26 cellular contexts compared by ENCODE assay signal in genomic region chr12:52341066-52341580, GRCh38. TPM values are rescaled to one million over a fixed set of nuclear protein-coding genes. Genes with fewer than 3 reads are reported as not detected.
A peak's percentile ranks its signal among the peaks of the same experiment; 100 is the strongest.
DNase-seq lines count a peak whose midpoint lies in the region; FAIRE-seq and TF ChIP-seq lines count a peak whose summit lies in the region.
"Had no signal": no experiment of that assay in that cellular context is flagged by ENCODE, and none has a peak within 500 bp of the region (broad histone marks: within the 10 kb centered on the region; RNA-seq: fewer than 3 reads in every experiment).

No MANE protein-coding gene starts in this region.

- H3K4me3 Mint-ChIP-seq in activated naive CD4-positive, alpha-beta T cell treated with anti-CD3 and anti-CD28 coated beads, Interleukin-2, amount 10 ng/mL, durations not matched to agents 7 days and 5 days: no peak overlapping the region
- H3K4me3 Mint-ChIP-seq: CD14-positive monocyte; CD4-positive, alpha-beta T cell; CD8-positive, alpha-beta memory T cell; H9; HFFc6 had no signal

- H2BK5ac ChIP-seq in H1 (ENCODE audit: low read depth, low read length): no peak overlapping the region

- H3K23ac ChIP-seq in H1 (ENCODE audit: insufficient read length): no peak overlapping the region

- H3K4ac ChIP-seq in H1 (replicated peaks; ENCODE audit: insufficient read length, low read depth, low read length): no peak overlapping the region

- H3K79me1 ChIP-seq in H1 (ENCODE audit: low read depth, low read length): no peaks in the 10 kb centered on the region

- H3K4me3 ChIP-seq in H1 (ENCODE audit: extremely low read depth in 1 of 4, insufficient read depth in 2 of 4, low read depth in 3 of 4, low read length in 4 of 4): no peak overlapping the region
- no peak overlapping the region for H3K4me3 ChIP-seq in spleen
- H3K4me3 ChIP-seq: A549; BLaER1 treated with 17β-estradiol and CSF1 and Interleukin-3, amounts not matched to agents 10 nM and 100 nM; GM12878; GM23248 had no signal

- H4K91ac ChIP-seq in H1 (replicated peaks; ENCODE audit: insufficient read length, low read length): no peak overlapping the region

- no peak overlapping the region for H2BK15ac ChIP-seq in H1 (ENCODE audit: low read length)

- H2BK120ac ChIP-seq in H1 (replicated peaks; ENCODE audit: low read depth, low read length): no peak overlapping the region

- peaks cover 3% of the 10 kb centered on the region for H3K4me1 Mint-ChIP-seq in activated naive CD4-positive, alpha-beta T cell treated with anti-CD3 and anti-CD28 coated beads, Interleukin-2, amount 10 ng/mL, durations not matched to agents 7 days and 5 days
- H3K4me1 Mint-ChIP-seq: CD14-positive monocyte; CD8-positive, alpha-beta memory T cell; H9 had no signal

- H3K36me3 Mint-ChIP-seq in activated naive CD4-positive, alpha-beta T cell treated with anti-CD3 and anti-CD28 coated beads, Interleukin-2, amount 10 ng/mL, durations not matched to agents 7 days and 5 days: no peaks in the 10 kb centered on the region
- H3K36me3 Mint-ChIP-seq: CD14-positive monocyte; CD8-positive, alpha-beta memory T cell had no signal

- no peak overlapping the region for H3K14ac ChIP-seq in H1 (ENCODE audit: insufficient read length)

- H3K27me3 ChIP-seq in H1 (replicated peaks in 1 of 4; ENCODE audit: control insufficient read depth in 3 of 4, extremely low read depth in 1 of 4, insufficient read depth in 3 of 4, low read length in 3 of 4) (no peaks in the 10 kb centered on the region), spleen (replicated peaks in 1 of 7) (peaks cover 0 to 15% (median 0%) of the 10 kb centered on the region in 7 donors)
- H3K27me3 ChIP-seq: BLaER1 treated with 17β-estradiol and CSF1 and Interleukin-3, amounts not matched to agents 10 nM and 100 nM had no signal

- intact Hi-C loops in spleen (cut with DNase I; ENCODE audit: low total_unique reads): no loop called here

- H2BK20ac ChIP-seq in H1 (ENCODE audit: low read length): no peak overlapping the region

- H3K9me3 ChIP-seq in H1 (ENCODE audit: insufficient read depth in 2 of 2, low read depth in 1 of 2, low read length in 1 of 2): no peaks in the 10 kb centered on the region
- H3K9me3 ChIP-seq in spleen: peaks cover 0 to 25% (median 12%) of the 10 kb centered on the region in 8 donors
- H3K9me3 ChIP-seq: BE2C had no signal

- H2AK5ac ChIP-seq in H1 (ENCODE audit: low read depth, low read length): no peak overlapping the region

- H3K27ac ChIP-seq in H1 (ENCODE audit: low read depth, low read length): no peak overlapping the region; the same call in 1 of the 2 replicates
- H3K27ac ChIP-seq in spleen: no peak overlapping the region
- H3K27ac ChIP-seq: A549; BLaER1 treated with 17β-estradiol and CSF1 and Interleukin-3, amounts not matched to agents 10 nM and 100 nM; GM23248 had no signal

- peaks cover 37% of the 10 kb centered on the region for H3K27me3 Mint-ChIP-seq in activated naive CD4-positive, alpha-beta T cell treated with anti-CD3 and anti-CD28 coated beads, Interleukin-2, amount 10 ng/mL, durations not matched to agents 7 days and 5 days

- no peak for TF ChIP-seq EP300 in H1 (IDR thresholded peaks at IDR 0.05; ENCODE audit: borderline replicate concordance in 1 of 2, low read depth in 2 of 2, low read length in 2 of 2)

- 91% methylated on average over 14 of the region's 14 CpGs; no CpG with 5 or more reads in 1 of the 2 experiments for WGBS in H1 (ENCODE audit: extremely low coverage in 1 of 2, insufficient coverage in 1 of 2, insufficient read length in 1 of 2, insufficient replicate concordance in 2 of 2, low coverage in 1 of 2, low lambda C conversion rate in 2 of 2, missing lambda C conversion rate in 1 of 2), 2 experiments
- 85 to 91% (median 91%) methylated on average over 13 to 14 of the region's 14 CpGs for WGBS in spleen, 5 donors

- DNase-seq in activated naive CD4-positive, alpha-beta T cell treated with anti-CD3 and anti-CD28 coated beads, Interleukin-2, amount 10 ng/mL, durations not matched to agents 7 days and 5 days: peak; percentile 7
- no peak for DNase-seq in activated naive CD4-positive, alpha-beta T cell treated with Interleukin-2 at 50 U/mL for 16 hours
- DNase-seq in H1 (ENCODE audit: low read depth in 1 of 2, low spot score in 2 of 2): no peak
- DNase-seq in spleen: peak; percentile 55
- no peak for DNase-seq in HCEC 1CT
- no peak for DNase-seq in NCI-H1694 (lab: John Stamatoyannopoulos, UW)
- DNase-seq: 8988T; ACHN; AML-193; BE2C; CD4-positive, alpha-beta T cell; DMS 273 treated with DMSO at 0.1 percent for 48 hours; DMS79; EL; GDM1; GM23248; H9; HFFc6 had no signal

- H3K23me2 ChIP-seq in H1 (ENCODE audit: low read depth, low read length): no peaks in the 10 kb centered on the region

- H4K20me1 ChIP-seq in H1 (replicated peaks in 1 of 2; ENCODE audit: control insufficient read depth in 1 of 2, insufficient read depth in 2 of 2, low read length in 2 of 2): no peaks in the 10 kb centered on the region
- H4K20me1 ChIP-seq: BLaER1 treated with 17β-estradiol and CSF1 and Interleukin-3, amounts not matched to agents 10 nM and 100 nM had no signal

- no peak overlapping the region for H3K56ac ChIP-seq in H1 (replicated peaks; ENCODE audit: insufficient read length, low read depth, low read length)

- POLR2A ChIA-PET in H1 (lab: Charles Lee; ENCODE audit: partially characterized antibody): no interaction called here

- TF ChIP-seq RAD21 in H1 (IDR thresholded peaks at IDR 0.05 in 1 of 2, conservative IDR thresholded peaks at IDR 0.05 in 1 of 2; ENCODE audit: low read depth in 2 of 2, low read length in 2 of 2): no peak

- TF ChIP-seq CTCF in H1 (IDR thresholded peaks at IDR 0.05; ENCODE audit: control extremely low read depth in 1 of 3, insufficient read depth in 1 of 3, low read depth in 1 of 3, low read length in 3 of 3) (no peak), spleen (IDR thresholded peaks at IDR 0.05 in 8 of 11, conservative IDR thresholded peaks at IDR 0.05 in 3 of 11) (no peak)

- no peaks in the 10 kb centered on the region for H3K9me3 Mint-ChIP-seq in activated naive CD4-positive, alpha-beta T cell treated with anti-CD3 and anti-CD28 coated beads, Interleukin-2, amount 10 ng/mL, durations not matched to agents 7 days and 5 days
- H3K9me3 Mint-ChIP-seq: CD4-positive, alpha-beta T cell had no signal

- H4K8ac ChIP-seq in H1 (ENCODE audit: extremely low read depth, insufficient read depth, low read length): peak overlapping the region; percentile 43; the same call in 1 of the 2 replicates

- H3K36me3 ChIP-seq in H1 (ENCODE audit: control insufficient read depth in 2 of 4, insufficient read depth in 4 of 4, low read length in 3 of 4) (no peaks in the 10 kb centered on the region), spleen (no peaks in the 10 kb centered on the region)
- H3K36me3 ChIP-seq: BE2C; BLaER1 treated with 17β-estradiol and CSF1 and Interleukin-3, amounts not matched to agents 10 nM and 100 nM had no signal

- TF ChIP-seq POLR2A in H1 (IDR thresholded peaks at IDR 0.05; ENCODE audit: control extremely low read depth in 1 of 2, low read depth in 2 of 2, low read length in 2 of 2) (no peak), spleen (IDR thresholded peaks at IDR 0.05) (no peak)

- no peak overlapping the region for H3K9ac ChIP-seq in H1 (replicated peaks in 1 of 4; ENCODE audit: extremely low read depth in 1 of 4, low read depth in 3 of 4, low read length in 3 of 4)
- H3K9ac ChIP-seq: BLaER1 treated with 17β-estradiol and CSF1 and Interleukin-3, amounts not matched to agents 10 nM and 100 nM; GM23248 had no signal

- no peak overlapping the region for H4K5ac ChIP-seq in H1 (ENCODE audit: insufficient read length, low read depth, low read length)

- H2AFZ ChIP-seq in H1 (ENCODE audit: low read length): no peak overlapping the region
- H2AFZ ChIP-seq: GM23248 had no signal

- no peak overlapping the region for H2BK12ac ChIP-seq in H1 (ENCODE audit: low read depth, low read length)

- CTCF ChIA-PET in activated naive CD4-positive, alpha-beta T cell treated with anti-CD3 and anti-CD28 coated beads, Interleukin-2, amount 10 ng/mL, durations not matched to agents 7 days and 5 days (lab: Charles Lee): no interaction called here
- CTCF ChIA-PET in H1 (lab: Charles Lee; ENCODE audit: partially characterized antibody): interaction anchor here (0.6 to 10.9 kb wide), 4 partner anchors 13 to 29 kb away, joined by 3 to 126 read pairs (median 12); no protein-coding TSS in a partner anchor

- H3K18ac ChIP-seq in H1 (ENCODE audit: extremely low read depth, low read length): no peak overlapping the region; the same call in 1 of the 2 replicates

- H3K79me2 ChIP-seq in H1 (ENCODE audit: control insufficient read depth in 1 of 2, insufficient read depth in 2 of 2, low read length in 2 of 2): no peaks in the 10 kb centered on the region

- H3K4me2 ChIP-seq in H1 (ENCODE audit: insufficient read depth in 1 of 2, low read depth in 2 of 2, low read length in 2 of 2): no peak overlapping the region
- H3K4me2 ChIP-seq: A549; BLaER1 treated with 17β-estradiol and CSF1 and Interleukin-3, amounts not matched to agents 10 nM and 100 nM had no signal

- H3K4me1 ChIP-seq in H1 (replicated peaks in 1 of 4; ENCODE audit: control insufficient read depth in 3 of 4, insufficient read depth in 4 of 4, low read length in 3 of 4) (no peaks in the 10 kb centered on the region), spleen (no peaks in the 10 kb centered on the region)
- H3K4me1 ChIP-seq: BE2C had no signal

- no peak overlapping the region for H3K27ac Mint-ChIP-seq in activated naive CD4-positive, alpha-beta T cell treated with anti-CD3 and anti-CD28 coated beads, Interleukin-2, amount 10 ng/mL, durations not matched to agents 7 days and 5 days
- H3K27ac Mint-ChIP-seq: CD14-positive monocyte; CD4-positive, alpha-beta T cell; CD8-positive, alpha-beta memory T cell; H9; HFFc6 had no signal

- FAIRE-seq in H1 (lab: Jason Lieb, UNC): no peak
- FAIRE-seq: A549, D721Med, GM12878, GM19239 had no signal

RNA-seq across cellular contexts. Expression of gene KRT83, which starts 19.9 kb away (rescaled TPM):
- total RNA-seq in H1 (2021; fragmentation: NEBNext Ultra II Directional; extraction: Animal tissue kit (Norgen Biotek cat#: 25700)): not detected in 2 replicates
- not detected in 2 replicates for polyA plus RNA-seq in H1 (2011; rRNA removed)
- polyA plus RNA-seq in H1 (2011; cell fraction: cytosol; rRNA removed): not detected
- polyA plus RNA-seq in H1 (2011; cell fraction: nucleus; rRNA removed): not detected
- not detected in 4 replicates for polyA plus RNA-seq in H1 (2012, experiment 1 of 2)
- polyA plus RNA-seq in H1 (2012, experiment 2 of 2): not detected
- not detected for polyA plus RNA-seq in H1 (2013, experiment 1 of 2)
- not detected for polyA plus RNA-seq in H1 (2013, experiment 2 of 2)
- polyA minus RNA-seq in H1 (2011; rRNA and poly(A)+ RNA removed): not detected in 2 replicates
- polyA minus RNA-seq in H1 (2011; cell fraction: cytosol; rRNA and poly(A)+ RNA removed): not detected
- not detected for polyA minus RNA-seq in H1 (2011; cell fraction: nucleus; rRNA and poly(A)+ RNA removed)
- total RNA-seq in spleen: not detected
- not detected for polyA plus RNA-seq in spleen
- total RNA-seq: CD4-positive, alpha-beta T cell; CD8-positive, alpha-beta memory T cell; GM12878; GM23248; H4; H9; HFFc6 had no signal
- polyA plus RNA-seq: CD14-positive monocyte; CD8-positive, alpha-beta memory T cell; GM12878; GM23248 had no signal

RNA-seq across cellular contexts. Expression of gene KRT85, which starts 26.2 kb away (rescaled TPM):
- total RNA-seq in H1 (2021; fragmentation: NEBNext Ultra II Directional; extraction: Animal tissue kit (Norgen Biotek cat#: 25700)): not detected in 2 replicates
- polyA plus RNA-seq in H1 (2011; rRNA removed) (not detected in 2 replicates), spleen (not detected)
- polyA plus RNA-seq in H1 (2011; cell fraction: cytosol; rRNA removed): not detected
- polyA plus RNA-seq in H1 (2011; cell fraction: nucleus; rRNA removed): not detected
- polyA plus RNA-seq in H1 (2012, experiment 1 of 2): not detected in 4 replicates
- polyA plus RNA-seq in H1 (2012, experiment 2 of 2): not detected
- not detected for polyA plus RNA-seq in H1 (2013, experiment 1 of 2)
- not detected for polyA plus RNA-seq in H1 (2013, experiment 2 of 2)
- polyA minus RNA-seq in H1 (2011; rRNA and poly(A)+ RNA removed): not detected in 2 replicates
- not detected for polyA minus RNA-seq in H1 (2011; cell fraction: cytosol; rRNA and poly(A)+ RNA removed)
- not detected for polyA minus RNA-seq in H1 (2011; cell fraction: nucleus; rRNA and poly(A)+ RNA removed)
- total RNA-seq in spleen: under 1 TPM in 1 of 7 donors, not detected in 6; 0.52 TPM
- total RNA-seq: CD4-positive, alpha-beta T cell; CD8-positive, alpha-beta memory T cell; GM23248; H4; H9; HFFc6 had no signal
- polyA plus RNA-seq: CD14-positive monocyte; CD8-positive, alpha-beta memory T cell; GM23248 had no signal

RNA-seq across cellular contexts. Expression of gene KRT84, which starts 44.3 kb away (rescaled TPM):
- not detected in 2 replicates for total RNA-seq in H1 (2021; fragmentation: NEBNext Ultra II Directional; extraction: Animal tissue kit (Norgen Biotek cat#: 25700))
- polyA plus RNA-seq in H1 (2011; rRNA removed): not detected in 2 replicates
- polyA plus RNA-seq in H1 (2011; cell fraction: cytosol; rRNA removed): not detected
- polyA plus RNA-seq in H1 (2011; cell fraction: nucleus; rRNA removed): not detected
- polyA plus RNA-seq in H1 (2012, experiment 1 of 2): not detected in 4 replicates
- not detected for polyA plus RNA-seq in H1 (2012, experiment 2 of 2)
- not detected for polyA plus RNA-seq in H1 (2013, experiment 1 of 2)
- not detected for polyA plus RNA-seq in H1 (2013, experiment 2 of 2)
- polyA minus RNA-seq in H1 (2011; rRNA and poly(A)+ RNA removed): not detected in 2 replicates
- polyA minus RNA-seq in H1 (2011; cell fraction: cytosol; rRNA and poly(A)+ RNA removed): not detected
- polyA minus RNA-seq in H1 (2011; cell fraction: nucleus; rRNA and poly(A)+ RNA removed): not detected
- under 1 TPM in 1 of 7 donors, not detected in 6; 0.52 TPM for total RNA-seq in spleen
- polyA plus RNA-seq in spleen: not detected
- total RNA-seq: CD4-positive, alpha-beta T cell; CD8-positive, alpha-beta memory T cell; GM12878; GM23248; H4; H9; HFFc6 had no signal
- polyA plus RNA-seq: A549; CD14-positive monocyte; CD8-positive, alpha-beta memory T cell; GM12878; GM23248 had no signal

RNA-seq across cellular contexts. Expression of gene KRT81, which starts 49.8 kb away (rescaled TPM):
- total RNA-seq in H1 (2021; fragmentation: NEBNext Ultra II Directional; extraction: Animal tissue kit (Norgen Biotek cat#: 25700)): not detected in 2 replicates
- polyA plus RNA-seq in H1 (2011; rRNA removed): not detected in 2 replicates
- not detected for polyA plus RNA-seq in H1 (2011; cell fraction: cytosol; rRNA removed)
- 0.09 TPM for polyA plus RNA-seq in H1 (2011; cell fraction: nucleus; rRNA removed)
- polyA plus RNA-seq in H1 (2012, experiment 1 of 2): not detected in 4 replicates
- polyA plus RNA-seq in H1 (2012, experiment 2 of 2): not detected
- not detected for polyA plus RNA-seq in H1 (2013, experiment 1 of 2)
- polyA plus RNA-seq in H1 (2013, experiment 2 of 2): not detected
- not detected in 2 replicates for polyA minus RNA-seq in H1 (2011; rRNA and poly(A)+ RNA removed)
- not detected for polyA minus RNA-seq in H1 (2011; cell fraction: cytosol; rRNA and poly(A)+ RNA removed)
- polyA minus RNA-seq in H1 (2011; cell fraction: nucleus; rRNA and poly(A)+ RNA removed): not detected
- total RNA-seq in spleen: not detected
- polyA plus RNA-seq in spleen: under 1 TPM in 2 of 3 donors, not detected in 1; 0.05 to 0.37 TPM
- total RNA-seq: CD4-positive, alpha-beta T cell; CD8-positive, alpha-beta memory T cell; H9 had no signal
- polyA plus RNA-seq: CD14-positive monocyte; CD8-positive, alpha-beta memory T cell had no signal

Comparison
In these comparisons a context has a peak if more than half of its experiments do, and no peak if none do; other contexts are left out.
1. DNase-seq: peak in activated naive CD4-positive, alpha-beta T cell treated with anti-CD3 and anti-CD28 coated beads, Interleukin-2, amount 10 ng/mL, durations not matched to agents 7 days and 5 days (single experiment) and spleen (single experiment); none in activated naive CD4-positive, alpha-beta T cell treated with Interleukin-2 at 50 U/mL for 16 hours (single experiment), H1 (0 of 2), HCEC 1CT (single experiment) and NCI-H1694 (single experiment).